ENCODE assay signal across 1 cellular context in genomic region chr2:74250189-74250631, GRCh38.
TF ChIP-seq lines count a peak whose summit lies in the region.

No MANE protein-coding gene starts in this region.

TF ChIP-seq in WTC11, 78 proteins besides CTCF, POLR2A, EP300 and RAD21 (continued from another document):
- TF ChIP-seq PRDM15 (CRISPR knock-in tag; IDR thresholded peaks at IDR 0.05), result no peak
- TF ChIP-seq ESRRA (CRISPR knock-in tag; IDR thresholded peaks at IDR 0.05; ENCODE audit: borderline replicate concordance), result no peak
- no peak for TF ChIP-seq ZNF671 (CRISPR knock-in tag; IDR thresholded peaks at IDR 0.05)
- TF ChIP-seq MYBL2 (CRISPR knock-in tag; IDR thresholded peaks at IDR 0.05), result no peak
- no peak for TF ChIP-seq HMGA2 (CRISPR knock-in tag; IDR thresholded peaks at IDR 0.05)
TF ChIP-seq in WTC11: peak in this region for 0.
